Comparison of ENCODE assay signal across 1 cellular context in genomic region chr11:125902927-125903752, GRCh38.
TF ChIP-seq lines count a peak whose summit lies in the region.

PUS3 (minus strand) TSS chr11:125903206; CDS start chr11:125896284, 6,922 bp downstream.

TF ChIP-seq in HepG2, 621 proteins besides CTCF, POLR2A, EP300 and RAD21 (continued from another document and continues in another):
- TF ChIP-seq ZHX2 (IDR thresholded peaks at IDR 0.05; ENCODE audit: low read depth): 0 out of 2 replicates have a peak, but pooled peaks have one; percentile 22
- no peak for TF ChIP-seq ZHX2 (CRISPR knock-in tag; IDR thresholded peaks at IDR 0.05; ENCODE audit: borderline replicate concordance)
- peak; percentile 82; the same call in 1 of the 2 replicates for TF ChIP-seq YEATS2 (CRISPR knock-in tag; IDR thresholded peaks at IDR 0.05; ENCODE audit: borderline replicate concordance)
- TF ChIP-seq ZBED4 (CRISPR knock-in tag; IDR thresholded peaks at IDR 0.05; ENCODE audit: borderline replicate concordance): peak; percentile 64; the same call in 1 of the 2 replicates
- TF ChIP-seq MAX (IDR thresholded peaks at IDR 0.05): peak; percentile 36; the same call in 1 of the 2 replicates
- TF ChIP-seq STAT5B (CRISPR knock-in tag; IDR thresholded peaks at IDR 0.05): no peak
- peak; percentile 80 for TF ChIP-seq ARID4A (CRISPR knock-in tag; IDR thresholded peaks at IDR 0.05; ENCODE audit: borderline replicate concordance)
- 0 out of 2 replicates have a peak, but pooled peaks have one; percentile 41 for TF ChIP-seq ZNF503 (CRISPR knock-in tag; IDR thresholded peaks at IDR 0.05)
- TF ChIP-seq POGZ (CRISPR knock-in tag; IDR thresholded peaks at IDR 0.05): peak; percentile 28; the same call in 1 of the 2 replicates
- peak; percentile 25 for TF ChIP-seq XRCC5 (optimal IDR thresholded peaks at IDR 0.05; ENCODE audit: low read length)
- TF ChIP-seq ZNF607 (CRISPR knock-in tag; IDR thresholded peaks at IDR 0.05; ENCODE audit: borderline replicate concordance): peak; percentile 70; the same call in 1 of the 2 replicates
- TF ChIP-seq ZNF12 (CRISPR knock-in tag; IDR thresholded peaks at IDR 0.05): peak; percentile 37; the same call in 1 of the 2 replicates
- 0 out of 2 replicates have a peak, but pooled peaks have one; percentile 9 for TF ChIP-seq PPARG (CRISPR knock-in tag; conservative IDR thresholded peaks at IDR 0.05)
- 0 out of 2 replicates have a peak, but pooled peaks have one; percentile 18 for TF ChIP-seq SALL1 (CRISPR knock-in tag; IDR thresholded peaks at IDR 0.05)
- TF ChIP-seq LCORL (IDR thresholded peaks at IDR 0.05): no peak
- 0 out of 2 replicates have a peak, but pooled peaks have one; percentile 22 for TF ChIP-seq LCORL (CRISPR knock-in tag; IDR thresholded peaks at IDR 0.05)
- TF ChIP-seq GABPB1 (CRISPR knock-in tag; IDR thresholded peaks at IDR 0.05): peak; percentile 93
- TF ChIP-seq FOXC1 (CRISPR knock-in tag; IDR thresholded peaks at IDR 0.05; ENCODE audit: borderline replicate concordance): 0 out of 2 replicates have a peak, but pooled peaks have one; percentile 49
- TF ChIP-seq SUZ12 (IDR thresholded peaks at IDR 0.05; ENCODE audit: low read depth, low read length): peak; percentile 50; the same call in 1 of the 2 replicates
- TF ChIP-seq NRL (CRISPR knock-in tag; IDR thresholded peaks at IDR 0.05; ENCODE audit: borderline replicate concordance): no peak
- TF ChIP-seq NFAT5 (CRISPR knock-in tag; IDR thresholded peaks at IDR 0.05): no peak
- no peak for TF ChIP-seq CREB1 (IDR thresholded peaks at IDR 0.05)
- peak; percentile 95 for TF ChIP-seq CREB1 (CRISPR knock-in tag; IDR thresholded peaks at IDR 0.05)
- 0 out of 2 replicates have a peak, but pooled peaks have one; percentile 53 for TF ChIP-seq ZFP37 (CRISPR knock-in tag; IDR thresholded peaks at IDR 0.05; ENCODE audit: borderline replicate concordance)
- TF ChIP-seq MTA1 (CRISPR knock-in tag; IDR thresholded peaks at IDR 0.05; ENCODE audit: borderline replicate concordance): no peak
- 0 out of 2 replicates have a peak, but pooled peaks have one; percentile 27 for TF ChIP-seq KDM5A (IDR thresholded peaks at IDR 0.05; ENCODE audit: borderline replicate concordance, low read length)
- peak; percentile 33 for TF ChIP-seq FOSL2 (CRISPR knock-in tag; IDR thresholded peaks at IDR 0.05)
- peak; percentile 88 for TF ChIP-seq KMT2B (CRISPR knock-in tag; IDR thresholded peaks at IDR 0.05)
- TF ChIP-seq ZFX (CRISPR knock-in tag; IDR thresholded peaks at IDR 0.05; ENCODE audit: low read depth): peak; percentile 56; the same call in 1 of the 2 replicates
- peak; percentile 85 for TF ChIP-seq SIN3A (IDR thresholded peaks at IDR 0.05; ENCODE audit: borderline replicate concordance, low read depth, low read length)
- peak; percentile 59; the same call in 1 of the 2 replicates for TF ChIP-seq TAF1 (CRISPR knock-in tag; IDR thresholded peaks at IDR 0.05)
- peak; percentile 93 for TF ChIP-seq EHMT2 (IDR thresholded peaks at IDR 0.05; ENCODE audit: borderline replicate concordance, low read depth, low read length)
- TF ChIP-seq ZMAT3 (CRISPR knock-in tag; conservative IDR thresholded peaks at IDR 0.05): 0 out of 2 replicates have a peak, but pooled peaks have one; percentile 16
- peak; percentile 92 for TF ChIP-seq CREM (IDR thresholded peaks at IDR 0.05)
- no peak for TF ChIP-seq CREM (CRISPR knock-in tag; IDR thresholded peaks at IDR 0.05)
- TF ChIP-seq ZNF878 (CRISPR knock-in tag; IDR thresholded peaks at IDR 0.05): 0 out of 2 replicates have a peak, but pooled peaks have one; percentile 36
- TF ChIP-seq ZNF350 (CRISPR knock-in tag; IDR thresholded peaks at IDR 0.05; ENCODE audit: borderline replicate concordance, low read depth): peak; percentile 24; the same call in 1 of the 2 replicates
- 0 out of 2 replicates have a peak, but pooled peaks have one; percentile 37 for TF ChIP-seq ZIK1 (CRISPR knock-in tag; IDR thresholded peaks at IDR 0.05; ENCODE audit: borderline replicate concordance, low read depth)
- TF ChIP-seq ATF1 (CRISPR knock-in tag; IDR thresholded peaks at IDR 0.05): peak; percentile 88
